In genomic region chr16:71670537-71670936, GRCh38 we compare ENCODE assay signal across 31 cellular contexts. TPM values are rescaled to one million over a fixed set of nuclear protein-coding genes. Genes with fewer than 3 reads are reported as not detected.
"Had no signal": no experiment of that assay in that cellular context is flagged by ENCODE, and none has a peak within 500 bp of the region (broad histone marks: within the 10 kb centered on the region; RNA-seq: fewer than 3 reads in every experiment).

No MANE protein-coding gene starts in this region.

- H3K36me3 ChIP-seq: prostate gland had no signal

- H3K9me3 Mint-ChIP-seq: activated naive CD4-positive, alpha-beta T cell treated with anti-CD3 and anti-CD28 coated beads, Interleukin-2, amount 10 ng/mL, durations not matched to agents 7 days and 5 days; activated T-helper 1 cell treated with anti-CD3 and anti-CD28 coated beads, Interleukin-12 subunit alpha, Interleukin-12 subunit beta, Interleukin-2, Interleukin-4 antibody, amounts not matched to agents 30 ng/mL and 10 ng/mL and 1 ng/mL, durations not matched to agents 14 hours and 24 hours and 36 hours; effector memory CD8-positive, alpha-beta T cell; naive B cell; neural crest cell; stimulated activated naive B cell treated with anti-CD40 and anti-IgM and Interleukin-4, amounts not matched to agents 10 μg/mL and 1 μg/mL and 100 μg/mL, for 72 hours; T-cell; T-helper 2 cell treated with Interferon-gamma antibody and Interleukin-4, amounts not matched to agents 5 μg/mL and 100 μg/mL, for 36 hours had no signal

- H3K9me3 ChIP-seq: gastroesophageal sphincter, pancreas, prostate gland, suprapubic skin, tibial artery had no signal

- H3K4me1 ChIP-seq: gastroesophageal sphincter, prostate gland, suprapubic skin, tibial artery had no signal

- DNase-seq: activated CD4-positive, alpha-beta T cell treated with anti-CD3 and anti-CD28 coated beads for 4 hours; activated CD4-positive, alpha-beta T cell treated with anti-CD3 and anti-CD28 coated beads, Interleukin-2, amount 50 U/mL, for 4 hours; activated CD4-positive, CD25-positive, alpha-beta regulatory T cell; activated CD8-positive, alpha-beta memory T cell treated with anti-CD3 and anti-CD28 coated beads, Interleukin-2, amount 50 U/mL, for 4 hours; activated effector memory CD4-positive, alpha-beta T cell treated with anti-CD3 and anti-CD28 coated beads, Interleukin-2, amount 50 U/mL, for 16 hours; activated naive CD4-positive, alpha-beta T cell treated with anti-CD3 and anti-CD28 coated beads, Interleukin-2, amount 10 ng/mL, durations not matched to agents 7 days and 5 days; activated T-cell treated with anti-CD3 and anti-CD28 coated beads, Interleukin-2, amount 50 U/mL, for 1 hour; amniotic stem cell; caudate nucleus; cortex of kidney; effector memory CD8-positive, alpha-beta T cell; hippocampal formation; left ventricle myocardium superior; mammary epithelial cell; naive B cell; nucleus accumbens; pancreas; stimulated activated CD4-positive, alpha-beta T cell treated with anti-CD3 and anti-CD28 coated beads, Interleukin-15, amount 100 ng/mL, for 24 hours; stimulated activated CD4-positive, alpha-beta T cell treated with anti-CD3 and anti-CD28 coated beads, Interleukin-2, amount 100 ng/mL, for 24 hours; stimulated activated naive B cell treated with anti-CD40 and anti-IgM and Interleukin-4, amounts not matched to agents 10 μg/mL and 1 μg/mL and 100 μg/mL, for 72 hours; T-cell; tibial artery had no signal

- ATAC-seq: effector memory CD8-positive, alpha-beta T cell; gastroesophageal sphincter; left ventricle myocardium superior; pancreas; stimulated activated naive B cell treated with anti-CD40 and anti-IgM and Interleukin-4, amounts not matched to agents 10 μg/mL and 1 μg/mL and 100 μg/mL, for 72 hours; T-cell had no signal

- H3K4me1 Mint-ChIP-seq: activated naive CD4-positive, alpha-beta T cell treated with anti-CD3 and anti-CD28 coated beads, Interleukin-2, amount 10 ng/mL, durations not matched to agents 7 days and 5 days; naive B cell; neural crest cell; stimulated activated naive B cell treated with anti-CD40 and anti-IgM and Interleukin-4, amounts not matched to agents 10 μg/mL and 1 μg/mL and 100 μg/mL, for 72 hours; T-cell had no signal

- H3K4me3 Mint-ChIP-seq: activated naive CD4-positive, alpha-beta T cell treated with anti-CD3 and anti-CD28 coated beads, Interleukin-2, amount 10 ng/mL, durations not matched to agents 7 days and 5 days; activated T-helper 1 cell treated with anti-CD3 and anti-CD28 coated beads, Interleukin-12 subunit alpha, Interleukin-12 subunit beta, Interleukin-2, Interleukin-4 antibody, amounts not matched to agents 30 ng/mL and 10 ng/mL and 1 ng/mL, durations not matched to agents 14 hours and 24 hours and 36 hours; effector memory CD8-positive, alpha-beta T cell; naive B cell; neural crest cell; stimulated activated naive B cell treated with anti-CD40 and anti-IgM and Interleukin-4, amounts not matched to agents 10 μg/mL and 1 μg/mL and 100 μg/mL, for 72 hours; T-cell; T-helper 2 cell treated with Interferon-gamma antibody and Interleukin-4, amounts not matched to agents 5 μg/mL and 100 μg/mL, for 36 hours had no signal

- H3K27ac Mint-ChIP-seq: activated naive CD4-positive, alpha-beta T cell treated with anti-CD3 and anti-CD28 coated beads, Interleukin-2, amount 10 ng/mL, durations not matched to agents 7 days and 5 days; activated T-helper 1 cell treated with anti-CD3 and anti-CD28 coated beads, Interleukin-12 subunit alpha, Interleukin-12 subunit beta, Interleukin-2, Interleukin-4 antibody, amounts not matched to agents 30 ng/mL and 10 ng/mL and 1 ng/mL, durations not matched to agents 14 hours and 24 hours and 36 hours; effector memory CD8-positive, alpha-beta T cell; stimulated activated naive B cell treated with anti-CD40 and anti-IgM and Interleukin-4, amounts not matched to agents 10 μg/mL and 1 μg/mL and 100 μg/mL, for 72 hours; T-cell; T-helper 2 cell treated with Interferon-gamma antibody and Interleukin-4, amounts not matched to agents 5 μg/mL and 100 μg/mL, for 36 hours had no signal

- H3K27me3 ChIP-seq: gastroesophageal sphincter, pancreas, suprapubic skin, tibial artery had no signal

- H3K4me3 ChIP-seq: gastroesophageal sphincter, pancreas, prostate gland, suprapubic skin, tibial artery had no signal

- H3K27ac ChIP-seq: gastroesophageal sphincter, pancreas, prostate gland, suprapubic skin, tibial artery had no signal

- H3K27me3 Mint-ChIP-seq: activated naive CD4-positive, alpha-beta T cell treated with anti-CD3 and anti-CD28 coated beads, Interleukin-2, amount 10 ng/mL, durations not matched to agents 7 days and 5 days; effector memory CD8-positive, alpha-beta T cell; naive B cell; stimulated activated naive B cell treated with anti-CD40 and anti-IgM and Interleukin-4, amounts not matched to agents 10 μg/mL and 1 μg/mL and 100 μg/mL, for 72 hours; T-cell had no signal

RNA-seq across cellular contexts. Expression of gene MARVELD3, which starts 44.6 kb away (rescaled TPM):
- total RNA-seq: activated CD8-positive, alpha-beta memory T cell treated with anti-CD3 and anti-CD28 coated beads for 36 hours; activated T-helper 1 cell treated with anti-CD3 and anti-CD28 coated beads, Interleukin-12 subunit alpha, Interleukin-12 subunit beta, Interleukin-2, Interleukin-4 antibody, amounts not matched to agents 30 ng/mL and 10 ng/mL and 1 ng/mL, durations not matched to agents 14 hours and 24 hours and 36 hours; fibroblast of lung; fibroblast of villous mesenchyme; left ventricle myocardium superior; neural crest cell had no signal
- polyA plus RNA-seq: fibroblast of lung had no signal
